In the genomic region with DNA sequence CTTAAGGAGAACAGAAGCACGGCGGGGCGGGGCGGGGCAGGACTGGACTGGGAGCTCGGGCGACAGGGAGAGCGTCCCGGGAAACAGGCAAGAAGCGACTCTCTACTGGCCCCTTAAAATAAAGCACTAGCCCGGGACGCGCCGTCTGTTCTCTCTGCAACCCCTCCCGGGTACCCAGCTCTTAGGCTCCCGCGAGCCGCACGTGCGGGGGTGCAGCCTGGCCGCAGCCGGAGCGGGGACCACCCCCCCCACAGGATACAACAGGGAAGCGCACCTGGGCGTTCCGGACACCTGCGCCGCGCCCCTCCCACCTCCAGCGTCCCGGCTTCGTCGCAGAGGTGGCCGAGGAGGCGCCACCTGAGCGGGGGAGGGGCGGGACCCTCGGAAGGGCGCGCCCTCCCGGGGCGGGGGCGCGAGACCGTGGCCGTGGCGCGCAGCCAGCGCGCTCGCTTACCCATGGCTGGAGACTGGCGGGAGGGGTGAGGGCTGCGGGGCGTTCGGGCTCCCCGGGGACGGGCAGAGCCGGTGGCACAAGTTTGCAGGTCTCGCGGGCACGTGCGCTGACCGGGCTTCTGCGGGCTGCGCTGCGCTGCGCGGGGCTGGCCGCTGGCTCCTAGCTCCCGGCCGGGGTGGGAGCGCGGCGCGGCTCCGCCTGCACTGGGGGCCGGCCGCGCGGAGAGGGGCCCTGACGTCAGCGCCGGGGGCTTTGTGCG, we compare ENCODE assay signal across 8 cellular contexts.
DNase-seq lines count a peak whose midpoint lies in the region; ATAC-seq, FAIRE-seq and TF ChIP-seq lines count a peak whose summit lies in the region.

No MANE protein-coding gene starts in this region.

- H3K4me3 ChIP-seq in astrocyte of the cerebellum (ENCODE audit: low read depth, low read length) (peak overlapping the region; percentile 52), iPS-18a (ENCODE audit: low read length) (peak overlapping the region; percentile 89), small intestine (ENCODE audit: low read depth in 1 of 2, low read length in 2 of 2) (peak overlapping the region in 1 of 2 donors; percentile 31)

- peak overlapping the region; percentile 29 for H3K27ac ChIP-seq in iPS-18a (ENCODE audit: low read length)
- no peak overlapping the region for H3K27ac ChIP-seq in small intestine (ENCODE audit: low read depth in 1 of 2, low read length in 1 of 2)

- H3K9me3 ChIP-seq in iPS-18a (ENCODE audit: control insufficient read depth, low read depth, low read length) (no peaks in the 10 kb centered on the region), small intestine (ENCODE audit: control insufficient read depth, low read depth) (no peaks in the 10 kb centered on the region)

- H3K9ac ChIP-seq in iPS-18a (ENCODE audit: low read length), result peak overlapping the region; percentile 89

- TF ChIP-seq CTCF in astrocyte of the cerebellum (IDR thresholded peaks at IDR 0.05; ENCODE audit: low read depth, low read length, missing control alignments), result no peak

- H3K36me3 ChIP-seq in iPS-18a (ENCODE audit: control insufficient read depth, low read depth, low read length) (peaks cover 16% of the 10 kb centered on the region), small intestine (ENCODE audit: control insufficient read depth in 2 of 2, insufficient read depth in 2 of 2, low read length in 2 of 2) (no peaks in the 10 kb centered on the region)

- H3K4me1 ChIP-seq in iPS-18a (ENCODE audit: control insufficient read depth, low read depth, low read length), result peaks cover 67% of the 10 kb centered on the region
- no peaks in the 10 kb centered on the region for H3K4me1 ChIP-seq in small intestine (ENCODE audit: control insufficient read depth in 2 of 2, insufficient read depth in 1 of 2, low read depth in 1 of 2, low read length in 1 of 2)

- WGBS in small intestine, 3 donors, result 0 to 7% (median 1%) methylated on average over 4 to 83 of the region's 83 CpGs

- H3K27me3 ChIP-seq in iPS-18a (ENCODE audit: control insufficient read depth, insufficient read depth, low read length) (no peaks in the 10 kb centered on the region), small intestine (ENCODE audit: control insufficient read depth in 2 of 2, insufficient read depth in 2 of 2, low read length in 2 of 2) (peaks cover 0 to 1% of the 10 kb centered on the region in 2 donors)

- DNase-seq in DMS79 (lab: John Stamatoyannopoulos, UW), result peak; percentile 4
- DNase-seq in NCI-H1092 treated with DMSO at 0.1 percent for 48 hours (lab: John Stamatoyannopoulos, UW), result peak; percentile 18
- DNase-seq in astrocyte of the cerebellum (ENCODE audit: low read depth), result no peak
- DNase-seq in small intestine, result peak; percentile 15
- no peak for DNase-seq in epidermal melanocyte (ENCODE audit: insufficient read length, low spot score)
- no peak for DNase-seq in GF-D8 (lab: John Stamatoyannopoulos, UW)

- in situ Hi-C loops in astrocyte of the cerebellum (cut with HindIII; ENCODE audit: low sequenced_read_pairs), result no loop called here

- ATAC-seq in HG03280 (IDR thresholded peaks at IDR 0.05; ENCODE audit: unreplicated experiment), result no peak

- FAIRE-seq in small intestine (lab: Jason Lieb, UNC), result no peak

Comparison
In these comparisons a context has a peak if more than half of its experiments do, and no peak if none do; other contexts are left out.
1. DNase-seq: peak in DMS79 (single experiment), NCI-H1092 treated with DMSO at 0.1 percent for 48 hours (single experiment) and small intestine (single experiment); none in astrocyte of the cerebellum (single experiment), epidermal melanocyte (single experiment) and GF-D8 (single experiment).